2 cellular contexts compared by ENCODE assay signal in genomic region chr1:56610097-56610496, GRCh38. TPM values are rescaled to one million over a fixed set of nuclear protein-coding genes. Genes with fewer than 3 reads are reported as not detected.
"Had no signal": no experiment of that assay in that cellular context is flagged by ENCODE, and none has a peak within 500 bp of the region (broad histone marks: within the 10 kb centered on the region; RNA-seq: fewer than 3 reads in every experiment).

No MANE protein-coding gene starts in this region.

RNA-seq across cellular contexts. Expression of gene PLPP3, which starts 30.7 kb away (rescaled TPM):
- polyA plus RNA-seq: immature natural killer cell; naive thymus-derived CD4-positive, alpha-beta T cell had no signal

RNA-seq across cellular contexts. Expression of gene PRKAA2, which starts 35.0 kb away (rescaled TPM):
- total RNA-seq: naive thymus-derived CD4-positive, alpha-beta T cell had no signal
- polyA plus RNA-seq: immature natural killer cell; naive thymus-derived CD4-positive, alpha-beta T cell had no signal
